ENCODE assay signal across 9 cellular contexts in genomic region chr3:28989646-28990089, GRCh38.
DNase-seq lines count a peak whose midpoint lies in the region; ATAC-seq and TF ChIP-seq lines count a peak whose summit lies in the region.
"Had no signal": no experiment of that assay in that cellular context is flagged by ENCODE, and none has a peak within 500 bp of the region (broad histone marks: within the 10 kb centered on the region; RNA-seq: fewer than 3 reads in every experiment).

No MANE protein-coding gene starts in this region.

- H3K27ac Mint-ChIP-seq in mesothelial cell of epicardium: no peak overlapping the region

- ATAC-seq in GM18517 (IDR thresholded peaks at IDR 0.05; ENCODE audit: unreplicated experiment) (peak; percentile 94), GM21529 (IDR thresholded peaks at IDR 0.05; ENCODE audit: unreplicated experiment) (peak; percentile 92), HG03432 (IDR thresholded peaks at IDR 0.05; ENCODE audit: unreplicated experiment) (peak; percentile 93)

- H3K4me1 ChIP-seq in HAP-1: no peaks in the 10 kb centered on the region

- in situ Hi-C loops in HAP-1 (cut with MboI; ENCODE audit: low sequenced_read_pairs): no loop called here

- no peak for TF ChIP-seq CTCF in epithelial cell of esophagus (IDR thresholded peaks at IDR 0.05; ENCODE audit: insufficient read depth, low read depth, low read length, missing control alignments)
- TF ChIP-seq CTCF in mesothelial cell of epicardium (IDR thresholded peaks at IDR 0.05; ENCODE audit: unreplicated experiment): no peak

- H3K9me3 ChIP-seq in HAP-1: no peaks in the 10 kb centered on the region

- H3K4me3 ChIP-seq in epithelial cell of esophagus (ENCODE audit: low read length) (no peak overlapping the region), HAP-1 (no peak overlapping the region)

- H3K9me3 Mint-ChIP-seq in mesothelial cell of epicardium: peaks cover 29% of the 10 kb centered on the region

- no peaks in the 10 kb centered on the region for H3K27me3 ChIP-seq in HAP-1 (ENCODE audit: low read depth)

- H3K4me3 Mint-ChIP-seq in mesothelial cell of epicardium: no peak overlapping the region

- DNase-seq in epithelial cell of esophagus (ENCODE audit: low read depth) (peak; percentile 35), HAP-1 (ENCODE audit: low spot score in 2 of 2) (no peak), NCI-H446 (lab: John Stamatoyannopoulos, UW) (no peak), NCI-H1105 (lab: John Stamatoyannopoulos, UW) (no peak), mesothelial cell of epicardium (ENCODE audit: low spot score in 2 of 2, unreplicated experiment in 2 of 2) (no peak)
- DNase-seq: NCI-H146 had no signal

- no peaks in the 10 kb centered on the region for H3K36me3 ChIP-seq in HAP-1 (replicated peaks)

- H3K4me1 Mint-ChIP-seq in mesothelial cell of epicardium: no peaks in the 10 kb centered on the region

- H3K27me3 Mint-ChIP-seq in mesothelial cell of epicardium (ENCODE audit: low read depth): no peaks in the 10 kb centered on the region

- H3K36me3 Mint-ChIP-seq in mesothelial cell of epicardium: peaks cover 3% of the 10 kb centered on the region
